ENCODE assay signal across 8 cellular contexts in the genomic region with DNA sequence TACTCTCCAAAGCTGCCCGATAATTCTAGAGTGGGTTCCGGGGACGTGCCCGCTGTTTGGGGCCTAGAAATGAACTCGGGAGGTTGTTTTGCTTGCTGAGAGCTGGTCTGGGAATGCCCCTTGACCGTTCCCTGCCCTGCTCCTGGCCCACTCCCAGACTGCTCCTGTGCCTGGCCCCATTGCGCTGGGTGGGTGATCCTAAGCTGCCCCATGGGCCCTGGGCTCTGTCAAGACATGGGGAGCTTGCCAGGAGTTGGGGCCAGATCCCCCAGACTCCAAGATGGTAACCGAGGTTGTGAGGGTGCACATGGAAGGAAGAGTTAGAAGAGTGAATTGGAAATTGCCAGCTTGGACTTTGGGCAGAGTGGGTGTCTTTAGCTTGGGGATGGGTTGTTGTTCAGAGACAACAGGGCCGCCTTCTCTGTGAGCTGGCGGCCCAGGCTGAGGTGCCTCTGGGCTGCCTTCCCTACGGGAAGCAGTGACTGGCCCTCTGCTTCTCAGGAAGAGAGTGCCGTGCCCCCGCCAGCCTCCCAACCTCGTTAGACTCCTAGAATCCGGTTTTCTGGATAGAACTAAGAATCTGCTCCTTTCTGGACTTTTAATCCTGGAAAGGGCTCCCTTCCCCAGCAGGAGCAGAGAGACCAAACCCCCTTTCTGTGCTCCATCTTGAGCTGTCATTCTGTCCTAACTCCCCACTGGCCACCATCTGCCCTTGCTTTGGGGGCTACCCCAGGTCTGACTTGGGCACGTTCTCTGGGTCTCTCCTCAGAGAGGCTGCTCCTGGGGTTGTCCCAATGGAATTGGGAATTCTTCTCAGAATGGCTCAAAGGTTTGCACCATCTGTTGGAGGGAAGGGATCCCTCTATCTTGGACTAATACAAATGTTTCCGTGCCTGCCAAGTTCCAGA. TPM values are rescaled to one million over a fixed set of nuclear protein-coding genes. Genes with fewer than 3 reads are reported as not detected.
DNase-seq lines count a peak whose midpoint lies in the region; ATAC-seq and TF ChIP-seq lines count a peak whose summit lies in the region.

No MANE protein-coding gene starts in this region.

- H3K27me3 Mint-ChIP-seq in effector memory CD8-positive, alpha-beta T cell: no peaks in the 10 kb centered on the region
- H3K27me3 Mint-ChIP-seq in neural crest cell (ENCODE audit: low read depth): no peaks in the 10 kb centered on the region

- no peaks in the 10 kb centered on the region for H3K9me3 ChIP-seq in Loucy (ENCODE audit: insufficient read depth, low read depth, low read length)

- peaks cover 67% of the 10 kb centered on the region for H3K4me1 ChIP-seq in Loucy (ENCODE audit: insufficient read depth, low read length, poor library complexity, severe bottlenecking)

- peak overlapping the region; percentile 87 for H3K4me3 ChIP-seq in AG10803 (ENCODE audit: low read length)
- H3K4me3 ChIP-seq in Loucy (ENCODE audit: low read length, poor library complexity, severe bottlenecking): peak overlapping the region; percentile 85

- H4K20me1 ChIP-seq in Loucy (ENCODE audit: insufficient read depth, low read length, poor library complexity, severe bottlenecking): peaks cover 29% of the 10 kb centered on the region

- H3K27me3 ChIP-seq in Loucy (ENCODE audit: insufficient read depth, low read length, poor library complexity, severe bottlenecking): no peaks in the 10 kb centered on the region

- H3F3A ChIP-seq in Loucy (ENCODE audit: low read depth): no peaks in the 10 kb centered on the region

- no peaks in the 10 kb centered on the region for H3K9me3 Mint-ChIP-seq in effector memory CD8-positive, alpha-beta T cell
- no peaks in the 10 kb centered on the region for H3K9me3 Mint-ChIP-seq in neural crest cell

- H2AFZ ChIP-seq in Loucy (ENCODE audit: low read length): no peak overlapping the region

- no peaks in the 10 kb centered on the region for H3K36me3 ChIP-seq in Loucy (ENCODE audit: insufficient read depth, low read length)

- H3K9ac ChIP-seq in Loucy (ENCODE audit: low read depth, low read length, poor library complexity, severe bottlenecking): peak overlapping the region; percentile 88

- ATAC-seq in effector memory CD8-positive, alpha-beta T cell (replicated peaks): no peak
- ATAC-seq in HG02571 (IDR thresholded peaks at IDR 0.05; ENCODE audit: unreplicated experiment) (no peak), GM19324 (IDR thresholded peaks at IDR 0.05; ENCODE audit: low FRiP score, unreplicated experiment) (no peak), GM18909 (IDR thresholded peaks at IDR 0.05; ENCODE audit: poor library complexity, unreplicated experiment) (no peak)

- peak overlapping the region; percentile 86 for H3K4me2 ChIP-seq in Loucy (ENCODE audit: low read depth, low read length, poor library complexity, severe bottlenecking)

- H3K79me2 ChIP-seq in Loucy (ENCODE audit: insufficient read depth, low read length): peaks cover 93% of the 10 kb centered on the region

- H3K4me1 Mint-ChIP-seq in effector memory CD8-positive, alpha-beta T cell (ENCODE audit: low read depth in 2 of 2): peaks cover 24 to 26% of the 10 kb centered on the region in 2 donors
- peaks cover 58% of the 10 kb centered on the region for H3K4me1 Mint-ChIP-seq in neural crest cell

- peaks cover 12% of the 10 kb centered on the region for H3K36me3 Mint-ChIP-seq in effector memory CD8-positive, alpha-beta T cell (ENCODE audit: insufficient read depth)
- peaks cover 3% of the 10 kb centered on the region for H3K36me3 Mint-ChIP-seq in neural crest cell (ENCODE audit: low read depth)

- TF ChIP-seq CTCF in AG10803 (conservative IDR thresholded peaks at IDR 0.05; ENCODE audit: low read length) (no peak), Loucy (conservative IDR thresholded peaks at IDR 0.05; ENCODE audit: low read length) (no peak), neural crest cell (conservative IDR thresholded peaks at IDR 0.05) (no peak)

- H3K27ac Mint-ChIP-seq in effector memory CD8-positive, alpha-beta T cell: peak overlapping the region in 1 of 2 donors; percentile 71
- H3K27ac Mint-ChIP-seq in neural crest cell (ENCODE audit: unreplicated experiment): peak overlapping the region; percentile 40

- DNase-seq in AG10803 (ENCODE audit: low read depth) (no peak), neural crest cell (ENCODE audit: low read depth, low spot score) (no peak), activated gamma-delta T cell (lab: John Stamatoyannopoulos, UW) (no peak)
- DNase-seq in effector memory CD8-positive, alpha-beta T cell: no peak

- no peaks in the 10 kb centered on the region for H3K9me2 ChIP-seq in Loucy (replicated peaks; ENCODE audit: low read depth, low read length)

- peak overlapping the region; percentile 69 to 75 for H3K4me3 Mint-ChIP-seq in effector memory CD8-positive, alpha-beta T cell
- peak overlapping the region; percentile 83 for H3K4me3 Mint-ChIP-seq in neural crest cell

RNA-seq across cellular contexts. Expression of a gene that starts 1.8 kb away (rescaled TPM):
- total RNA-seq in neural crest cell: 22.4 and 23.1 TPM in 2 replicates

RNA-seq across cellular contexts. Expression of a gene that starts 53.4 kb away (rescaled TPM):
- 22.9 and 23.3 TPM in 2 replicates for total RNA-seq in neural crest cell
